In genomic region chr11:56706486-56706885, GRCh38 we compare ENCODE assay signal across 26 cellular contexts. TPM values are rescaled to one million over a fixed set of nuclear protein-coding genes. Genes with fewer than 3 reads are reported as not detected.
"Had no signal": no experiment of that assay in that cellular context is flagged by ENCODE, and none has a peak within 500 bp of the region (broad histone marks: within the 10 kb centered on the region; RNA-seq: fewer than 3 reads in every experiment).

No MANE protein-coding gene starts in this region.

- H3K36me3 ChIP-seq: adrenal gland, colonic mucosa, esophagus muscularis mucosa, right atrium auricular region, tibial nerve had no signal

- H3K4me3 Mint-ChIP-seq: activated CD8-positive, alpha-beta memory T cell treated with anti-CD3 and anti-CD28 coated beads, Interleukin-2, amount 10 ng/mL, durations not matched to agents 7 days and 5 days; activated T-cell treated with anti-CD3 and anti-CD28 coated beads, Interleukin-2, amount 50 U/mL, for 4 hours; T-cell had no signal

- H3K4me3 ChIP-seq: adrenal gland, colonic mucosa, esophagus muscularis mucosa, right atrium auricular region, skin epidermis, tibial nerve had no signal

- H3K4me1 ChIP-seq: adrenal gland, colonic mucosa, esophagus muscularis mucosa, right atrium auricular region, tibial nerve had no signal

- H3K4me1 Mint-ChIP-seq: activated CD8-positive, alpha-beta memory T cell treated with anti-CD3 and anti-CD28 coated beads, Interleukin-2, amount 10 ng/mL, durations not matched to agents 7 days and 5 days; T-cell had no signal

- DNase-seq: activated CD4-positive, alpha-beta T cell treated with anti-CD3 and anti-CD28 coated beads for 1 hour; activated CD4-positive, alpha-beta T cell treated with anti-CD3 and anti-CD28 coated beads, Interleukin-2, amount 50 U/mL, for 48 hours; activated CD8-positive, alpha-beta memory T cell treated with anti-CD3 and anti-CD28 coated beads, Interleukin-2, amount 10 ng/mL, durations not matched to agents 7 days and 5 days; activated effector memory CD4-positive, alpha-beta T cell treated with Interleukin-2 at 50 U/mL for 16 hours; activated naive CD4-positive, alpha-beta T cell treated with anti-CD3 and anti-CD28 coated beads, Interleukin-2, amount 50 U/mL, for 16 hours; activated T-cell treated with anti-CD3 and anti-CD28 coated beads, Interleukin-2, amount 50 U/mL, for 4 hours; adrenal gland; caudate nucleus; colonic mucosa; glutamatergic neuron; hypothalamus; kidney glomerular epithelial cell; stimulated activated CD4-positive, alpha-beta T cell treated with anti-CD3 and anti-CD28 coated beads, Interleukin-4, amount 100 ng/mL, for 24 hours; stimulated activated naive CD4-positive, alpha-beta T cell treated with Interleukin-2 at 50 U/mL for 16 hours; substantia nigra; T-cell; T-helper 9 cell had no signal

- H3K27ac Mint-ChIP-seq: activated CD8-positive, alpha-beta memory T cell treated with anti-CD3 and anti-CD28 coated beads, Interleukin-2, amount 10 ng/mL, durations not matched to agents 7 days and 5 days; progenitor cell of endocrine pancreas; T-cell had no signal

- H3K9me3 ChIP-seq: adrenal gland, colonic mucosa, right atrium auricular region had no signal

- H3K27me3 Mint-ChIP-seq: activated CD8-positive, alpha-beta memory T cell treated with anti-CD3 and anti-CD28 coated beads, Interleukin-2, amount 10 ng/mL, durations not matched to agents 7 days and 5 days; progenitor cell of endocrine pancreas; T-cell had no signal

- ATAC-seq: activated CD8-positive, alpha-beta memory T cell treated with anti-CD3 and anti-CD28 coated beads, Interleukin-2, amount 10 ng/mL, durations not matched to agents 7 days and 5 days; activated T-cell treated with anti-CD3 and anti-CD28 coated beads, Interleukin-2, amount 50 U/mL, for 4 hours; T-cell had no signal

- H3K27ac ChIP-seq: adrenal gland, colonic mucosa, esophagus muscularis mucosa, right atrium auricular region, skin epidermis, tibial nerve had no signal

- H3K27me3 ChIP-seq: adrenal gland, colonic mucosa, esophagus muscularis mucosa, right atrium auricular region, tibial nerve had no signal

- H3K36me3 Mint-ChIP-seq: activated CD8-positive, alpha-beta memory T cell treated with anti-CD3 and anti-CD28 coated beads, Interleukin-2, amount 10 ng/mL, durations not matched to agents 7 days and 5 days; T-cell had no signal

RNA-seq across cellular contexts. Expression of gene OR9G1, which starts 7.6 kb away (rescaled TPM):
- total RNA-seq: activated CD8-positive, alpha-beta memory T cell treated with anti-CD3 and anti-CD28 coated beads, Interleukin-2, amount 10 ng/mL, durations not matched to agents 7 days and 5 days; activated T-cell treated with anti-CD3 and anti-CD28 coated beads, Interleukin-2, amount 50 U/mL, for 4 hours; adrenal gland; colonic mucosa; esophagus muscularis mucosa; liver; mesenteric fat pad; omental fat pad; progenitor cell of endocrine pancreas; right atrium auricular region; T-cell; tibial nerve had no signal
- polyA plus RNA-seq: adrenal gland, liver, neural cell had no signal

RNA-seq across cellular contexts. Expression of gene OR9G4, which starts 42.0 kb away (rescaled TPM):
- total RNA-seq: activated CD8-positive, alpha-beta memory T cell treated with anti-CD3 and anti-CD28 coated beads, Interleukin-2, amount 10 ng/mL, durations not matched to agents 7 days and 5 days; activated T-cell treated with anti-CD3 and anti-CD28 coated beads, Interleukin-2, amount 50 U/mL, for 4 hours; adrenal gland; colonic mucosa; esophagus muscularis mucosa; liver; mesenteric fat pad; omental fat pad; progenitor cell of endocrine pancreas; right atrium auricular region; T-cell; tibial nerve had no signal
- polyA plus RNA-seq: adrenal gland, liver, neural cell had no signal

RNA-seq across cellular contexts. Expression of gene OR5AR1, which starts 43.0 kb away (rescaled TPM):
- total RNA-seq: activated CD8-positive, alpha-beta memory T cell treated with anti-CD3 and anti-CD28 coated beads, Interleukin-2, amount 10 ng/mL, durations not matched to agents 7 days and 5 days; activated T-cell treated with anti-CD3 and anti-CD28 coated beads, Interleukin-2, amount 50 U/mL, for 4 hours; adrenal gland; colonic mucosa; esophagus muscularis mucosa; liver; mesenteric fat pad; omental fat pad; progenitor cell of endocrine pancreas; right atrium auricular region; T-cell; tibial nerve had no signal
- polyA plus RNA-seq: adrenal gland, liver, neural cell had no signal
